Comparison of ENCODE assay signal across 8 cellular contexts in the genomic region with DNA sequence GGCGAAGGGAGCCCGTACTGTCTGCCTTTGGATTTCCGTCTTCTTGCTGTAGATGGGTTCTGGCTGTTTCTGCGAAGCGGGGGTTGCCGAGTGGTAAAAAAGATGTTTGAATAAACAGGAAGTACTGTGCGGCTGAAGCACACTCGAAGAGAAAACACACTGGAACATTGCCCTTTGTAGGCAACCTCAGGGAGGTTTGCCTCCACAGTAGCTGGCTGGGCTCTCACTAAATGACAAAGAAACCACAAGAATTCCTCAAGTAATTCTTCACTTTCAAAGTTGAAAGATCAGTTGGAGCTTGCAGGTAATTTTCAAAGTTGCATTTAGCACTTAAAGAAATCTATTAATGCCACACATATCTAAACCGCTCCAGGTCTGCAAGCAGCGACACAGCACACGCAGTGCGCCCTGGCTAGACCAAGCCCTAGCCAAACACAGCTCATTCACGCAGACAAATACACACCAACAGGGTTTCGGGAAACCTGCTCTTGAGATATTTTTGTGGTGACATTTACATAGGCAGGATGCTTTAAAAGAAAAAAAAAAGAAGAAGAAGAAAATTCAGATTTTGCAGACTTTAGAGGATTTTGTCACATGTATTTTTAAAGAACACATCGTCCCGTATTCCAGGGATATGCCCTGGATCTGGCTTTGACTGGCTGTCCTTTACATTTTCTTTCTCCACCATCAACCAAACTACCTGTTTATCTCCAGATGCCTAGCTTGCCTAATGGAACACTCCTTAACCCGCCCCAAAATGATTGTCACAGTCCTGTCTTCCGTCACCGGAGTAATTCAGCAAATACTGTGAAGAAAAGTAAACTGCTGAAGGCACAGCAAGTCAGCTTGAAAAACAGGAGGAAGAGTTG.
DNase-seq lines count a peak whose midpoint lies in the region; ATAC-seq and TF ChIP-seq lines count a peak whose summit lies in the region.

No MANE protein-coding gene starts in this region.

- H3K4me3 ChIP-seq in SU-DHL-6 (ENCODE audit: insufficient read depth, low read length, poor library complexity, severe bottlenecking): peak overlapping the region; percentile 59
- H3K4me3 ChIP-seq in right atrium auricular region: peak overlapping the region; percentile 43 to 53
- peak overlapping the region; percentile 26 for H3K4me3 ChIP-seq in retinal pigment epithelial cell (ENCODE audit: low read length)

- TF ChIP-seq CTCF in 22Rv1 (IDR thresholded peaks at IDR 0.05): no peak
- TF ChIP-seq CTCF in SU-DHL-6 (IDR thresholded peaks at IDR 0.05; ENCODE audit: insufficient read depth, low read length, poor library complexity, severe bottlenecking): no peak
- no peak for TF ChIP-seq CTCF in right atrium auricular region (IDR thresholded peaks at IDR 0.05)
- no peak for TF ChIP-seq CTCF in retinal pigment epithelial cell (conservative IDR thresholded peaks at IDR 0.05; ENCODE audit: low read depth, low read length)

- H3K36me3 ChIP-seq in SU-DHL-6 (ENCODE audit: low read length) (no peaks in the 10 kb centered on the region), right atrium auricular region (no peaks in the 10 kb centered on the region)

- H2AFZ ChIP-seq in SU-DHL-6 (ENCODE audit: low read depth, low read length, severe bottlenecking): peak overlapping the region; percentile 90

- no peaks in the 10 kb centered on the region for H3K9me2 ChIP-seq in SU-DHL-6 (replicated peaks; ENCODE audit: insufficient read depth, low read length)

- H3F3A ChIP-seq in SU-DHL-6 (ENCODE audit: insufficient read depth): no peaks in the 10 kb centered on the region; the same call in 1 of the 2 replicates

- H3K4me2 ChIP-seq in SU-DHL-6 (ENCODE audit: low read depth, low read length, poor library complexity, severe bottlenecking): peak overlapping the region; percentile 92

- peaks cover 0 to 72% of the 10 kb centered on the region in 2 donors for H3K4me1 ChIP-seq in right atrium auricular region

- H3K27ac ChIP-seq in 22Rv1: peak overlapping the region; percentile 95
- H3K27ac ChIP-seq in SU-DHL-6 (ENCODE audit: low read depth, low read length): peak overlapping the region; percentile 68
- peak overlapping the region; percentile 88 to 91 for H3K27ac ChIP-seq in right atrium auricular region

- H3K9me3 ChIP-seq in SU-DHL-6 (ENCODE audit: insufficient read depth, low read length): no peaks in the 10 kb centered on the region
- no peaks in the 10 kb centered on the region for H3K9me3 ChIP-seq in right atrium auricular region

- H4K20me1 ChIP-seq in SU-DHL-6 (ENCODE audit: low read depth, low read length): no peaks in the 10 kb centered on the region

- DNase-seq in HK-2 (ENCODE audit: unreplicated experiment): peak; percentile 42
- peak; percentile 86 for DNase-seq in amniotic epithelial cell (ENCODE audit: low read depth)
- peak; percentile 85 for DNase-seq in right atrium auricular region (ENCODE audit: low spot score)
- no peak for DNase-seq in retinal pigment epithelial cell (ENCODE audit: low read depth)

- no peaks in the 10 kb centered on the region for H3K27me3 ChIP-seq in SU-DHL-6 (ENCODE audit: low read length)
- H3K27me3 ChIP-seq in right atrium auricular region: no peaks in the 10 kb centered on the region

- peak overlapping the region; percentile 61 for H3K9ac ChIP-seq in SU-DHL-6 (ENCODE audit: low read length)

- ATAC-seq in GM18873 (IDR thresholded peaks at IDR 0.05; ENCODE audit: low FRiP score, unreplicated experiment): peak; percentile 85
- no peak for ATAC-seq in HG03175 (IDR thresholded peaks at IDR 0.05; ENCODE audit: unreplicated experiment)

- H3K79me2 ChIP-seq in SU-DHL-6 (ENCODE audit: insufficient read depth, low read length): peaks cover 36% of the 10 kb centered on the region
